18 cellular contexts compared by ENCODE assay signal in the genomic region with DNA sequence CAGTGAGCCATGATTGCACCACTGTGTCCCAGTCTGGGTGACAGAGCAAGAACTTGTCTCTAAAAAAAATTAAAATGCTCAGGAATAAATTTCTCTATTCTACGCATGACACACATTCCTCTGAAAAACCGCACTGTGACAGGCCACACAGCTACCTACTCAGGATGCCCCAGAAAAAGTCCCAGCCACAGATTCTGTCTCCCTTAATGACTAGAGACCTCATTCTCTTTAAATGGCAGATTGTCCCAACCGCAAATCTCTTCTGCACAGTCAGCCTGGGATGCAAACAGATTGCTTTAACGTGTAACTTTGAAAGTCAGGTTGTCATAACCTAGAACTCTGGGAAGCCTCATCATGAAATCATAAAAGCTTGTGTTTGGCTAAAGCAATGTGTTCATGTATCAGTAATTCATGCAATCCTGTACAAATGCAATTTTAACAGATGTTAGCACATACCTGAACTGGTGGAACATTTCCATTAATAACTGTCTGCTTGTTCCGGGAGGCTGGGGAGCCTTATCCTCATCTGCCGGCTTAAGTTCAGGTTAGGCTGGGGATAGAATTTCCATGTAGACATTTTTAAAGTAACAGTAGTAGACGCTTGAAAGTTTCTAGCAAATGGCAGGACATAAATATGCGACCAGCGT.
"Had no signal": no experiment of that assay in that cellular context is flagged by ENCODE, and none has a peak within 500 bp of the region (broad histone marks: within the 10 kb centered on the region; RNA-seq: fewer than 3 reads in every experiment).

No MANE protein-coding gene starts in this region.

- H3K27ac ChIP-seq: brain microvascular endothelial cell, epithelial cell of prostate, gastrocnemius medialis, heart right ventricle, left lung, prostate gland, sigmoid colon, thyroid gland, uterus had no signal

- H3K4me1 ChIP-seq: prostate gland had no signal

- DNase-seq: activated naive CD4-positive, alpha-beta T cell treated with anti-CD3 and anti-CD28 coated beads for 36 hours; amniotic stem cell; brain microvascular endothelial cell; effector memory CD8-positive, alpha-beta T cell; gastrocnemius medialis; heart right ventricle; islet precursor cell; left lung; mucosa of descending colon; natural killer cell; occipital lobe; sigmoid colon; stimulated activated CD4-positive, alpha-beta T cell treated with anti-CD3 and anti-CD28 coated beads, Interleukin-2, amount 100 ng/mL, for 24 hours; thyroid gland; uterus had no signal

- H3K27ac Mint-ChIP-seq: activated naive CD4-positive, alpha-beta T cell treated with anti-CD3 and anti-CD28 coated beads for 36 hours; dendritic cell treated with granulocyte-macrophage colony-stimulating factor and Interleukin-4, amounts not matched to agents 40 ng/mL and 50 ng/mL, for 4 days; natural killer cell had no signal

- ATAC-seq: effector memory CD8-positive, alpha-beta T cell; gastrocnemius medialis; heart right ventricle; left lung; mucosa of descending colon; natural killer cell had no signal

- H3K4me3 ChIP-seq: gastrocnemius medialis, heart right ventricle, left lung, mucosa of descending colon, prostate gland, sigmoid colon, thyroid gland, uterus had no signal

- H3K27me3 Mint-ChIP-seq: dendritic cell treated with granulocyte-macrophage colony-stimulating factor and Interleukin-4, amounts not matched to agents 40 ng/mL and 50 ng/mL, for 4 days had no signal

- H3K36me3 Mint-ChIP-seq: natural killer cell had no signal

- H3K9me3 ChIP-seq: gastrocnemius medialis, heart right ventricle, left lung, mucosa of descending colon, prostate gland, sigmoid colon, thyroid gland, uterus had no signal

- H3K4me3 Mint-ChIP-seq: activated naive CD4-positive, alpha-beta T cell treated with anti-CD3 and anti-CD28 coated beads for 36 hours; dendritic cell treated with granulocyte-macrophage colony-stimulating factor and Interleukin-4, amounts not matched to agents 40 ng/mL and 50 ng/mL, for 4 days; effector memory CD8-positive, alpha-beta T cell; natural killer cell had no signal

- H3K9me3 Mint-ChIP-seq: activated naive CD4-positive, alpha-beta T cell treated with anti-CD3 and anti-CD28 coated beads for 36 hours; dendritic cell treated with granulocyte-macrophage colony-stimulating factor and Interleukin-4, amounts not matched to agents 40 ng/mL and 50 ng/mL, for 4 days; effector memory CD8-positive, alpha-beta T cell; natural killer cell had no signal

- H3K27me3 ChIP-seq: brain microvascular endothelial cell, gastrocnemius medialis, heart right ventricle, left lung, sigmoid colon, thyroid gland, uterus had no signal

- H3K36me3 ChIP-seq: brain microvascular endothelial cell, gastrocnemius medialis, heart right ventricle, left lung, prostate gland, sigmoid colon, thyroid gland, uterus had no signal
